9 cellular contexts compared by ENCODE assay signal in genomic region chr17:48215583-48216139, GRCh38.
A peak's percentile ranks its signal among the peaks of the same experiment; 100 is the strongest.
DNase-seq lines count a peak whose midpoint lies in the region; ATAC-seq and TF ChIP-seq lines count a peak whose summit lies in the region.
"Had no signal": no experiment of that assay in that cellular context is flagged by ENCODE, and none has a peak within 500 bp of the region (broad histone marks: within the 10 kb centered on the region; RNA-seq: fewer than 3 reads in every experiment).

No MANE protein-coding gene starts in this region.

- H3K23me2 ChIP-seq in H9 (ENCODE audit: insufficient read length, low read depth, low read length, poor library complexity, severe bottlenecking), result no peaks in the 10 kb centered on the region

- no peak overlapping the region for H2BK120ac ChIP-seq in H9 (ENCODE audit: low read depth, low read length, poor library complexity, severe bottlenecking)

- DNase-seq in BE2C (peak; percentile 9), H9 (peak; percentile 77), NCI-H774 (lab: John Stamatoyannopoulos, UW) (peak; percentile 79), prostate gland (ENCODE audit: low spot score) (no peak), dedifferentiated amniotic fluid mesenchymal stem cell (ENCODE audit: extremely low spot score) (no peak)
- DNase-seq in effector memory CD8-positive, alpha-beta T cell, result no peak

- intact Hi-C loops in prostate gland (cut with DNase I), result no loop called here

- no peaks in the 10 kb centered on the region for H3K79me2 ChIP-seq in H9 (ENCODE audit: insufficient read depth, low read length)

- H2BK5ac ChIP-seq in H9 (ENCODE audit: insufficient read length, low read length), result no peak overlapping the region

- H3K9me3 ChIP-seq in BE2C (no peaks in the 10 kb centered on the region), H9 (ENCODE audit: control insufficient read depth, low read depth, low read length) (no peaks in the 10 kb centered on the region), prostate gland (no peaks in the 10 kb centered on the region)

- TF ChIP-seq POLR2A in prostate gland (IDR thresholded peaks at IDR 0.05), result no peak

- H3K4me3 ChIP-seq in BE2C (ENCODE audit: low read depth, low read length) (no peak overlapping the region), prostate gland (no peak overlapping the region)

- peak; percentile 44 for TF ChIP-seq CTCF in BE2C (IDR thresholded peaks at IDR 0.05; ENCODE audit: low read depth, low read length)
- TF ChIP-seq CTCF in H9 (conservative IDR thresholded peaks at IDR 0.05), result peak; percentile 72
- peak in 3 of 4 experiments; percentile 28 to 51 (median 42) for TF ChIP-seq CTCF in prostate gland (IDR thresholded peaks at IDR 0.05)

- H3K9me3 Mint-ChIP-seq in H9, result no peaks in the 10 kb centered on the region; a peak in 1 of 5 replicates
- H3K9me3 Mint-ChIP-seq in effector memory CD8-positive, alpha-beta T cell, result no peaks in the 10 kb centered on the region

- H3K27me3 Mint-ChIP-seq in H9 (ENCODE audit: low read depth), result peaks cover 62% of the 10 kb centered on the region
- no peaks in the 10 kb centered on the region for H3K27me3 Mint-ChIP-seq in effector memory CD8-positive, alpha-beta T cell

- no peak overlapping the region for H3K4me3 Mint-ChIP-seq in H9
- no peak overlapping the region for H3K4me3 Mint-ChIP-seq in effector memory CD8-positive, alpha-beta T cell

- H3T11ph ChIP-seq in H9 (ENCODE audit: low read length), result no peak overlapping the region

- H3K27ac ChIP-seq in H9 (ENCODE audit: insufficient read length, low read depth, low read length) (no peak overlapping the region), prostate gland (no peak overlapping the region)
- H3K27ac ChIP-seq: epithelial cell of prostate had no signal

- no CpG with 5 or more reads among the region's 1 CpG for WGBS in H9 (ENCODE audit: extremely low coverage, insufficient read length, low lambda C conversion rate)
- WGBS in prostate gland, result 39% methylated on average over 1 of the region's 1 CpG

- no peak overlapping the region for H3K9ac ChIP-seq in H9 (ENCODE audit: extremely low read depth, insufficient read length, low read length)

- H3K4ac ChIP-seq in H9 (ENCODE audit: low read depth, low read length), result no peak overlapping the region

- H2AFZ ChIP-seq in H9 (ENCODE audit: low read length), result no peak overlapping the region

- H4K20me1 ChIP-seq in H9 (ENCODE audit: control insufficient read depth, insufficient read depth, insufficient read length), result no peaks in the 10 kb centered on the region

- H3K4me1 ChIP-seq in BE2C (no peaks in the 10 kb centered on the region), H9 (ENCODE audit: insufficient read depth, low read length) (peaks cover 3% of the 10 kb centered on the region), prostate gland (replicated peaks) (no peaks in the 10 kb centered on the region)

- H3K14ac ChIP-seq in H9 (ENCODE audit: insufficient read depth, low read length), result no peak overlapping the region

- no peak overlapping the region for H3K18ac ChIP-seq in H9 (ENCODE audit: insufficient read length, low read depth, low read length)

- no peak overlapping the region for H3K56ac ChIP-seq in H9 (ENCODE audit: insufficient read length, low read depth, low read length)

- H3K36me3 ChIP-seq in BE2C (no peaks in the 10 kb centered on the region), prostate gland (no peaks in the 10 kb centered on the region)

- peaks cover 9 to 11% of the 10 kb centered on the region in 2 experiments for H3K4me1 Mint-ChIP-seq in H9
- peaks cover 14 to 37% of the 10 kb centered on the region in 2 donors for H3K4me1 Mint-ChIP-seq in effector memory CD8-positive, alpha-beta T cell (ENCODE audit: low read depth in 2 of 2)

- ATAC-seq in effector memory CD8-positive, alpha-beta T cell (replicated peaks), result no peak
- ATAC-seq in GM18873 (IDR thresholded peaks at IDR 0.05; ENCODE audit: low FRiP score, unreplicated experiment) (no peak), HG03469 (IDR thresholded peaks at IDR 0.05; ENCODE audit: unreplicated experiment) (no peak)

- H3K27me3 ChIP-seq in BE2C (peaks cover 84% of the 10 kb centered on the region), H9 (ENCODE audit: insufficient read depth, low read length) (peaks cover 4% of the 10 kb centered on the region; the same call in 1 of the 2 replicates), prostate gland (replicated peaks; ENCODE audit: insufficient read depth) (no peaks in the 10 kb centered on the region)

- H4K5ac ChIP-seq in H9 (ENCODE audit: insufficient read length, low read depth, low read length), result no peak overlapping the region

- no peak overlapping the region for H2BK15ac ChIP-seq in H9 (ENCODE audit: low read depth, low read length)

- H3K79me1 ChIP-seq in H9 (ENCODE audit: insufficient read depth, low read depth, low read length, poor library complexity, severe bottlenecking), result no peaks in the 10 kb centered on the region

- no peak overlapping the region for H2BK20ac ChIP-seq in H9 (ENCODE audit: low read depth, low read length, poor library complexity, severe bottlenecking)

- H2BK12ac ChIP-seq in H9 (ENCODE audit: insufficient read length, low read depth, low read length), result no peak overlapping the region

- no peak overlapping the region for H4K91ac ChIP-seq in H9 (ENCODE audit: insufficient read length, low read depth, low read length)

- H3K4me2 ChIP-seq in H9 (ENCODE audit: insufficient read depth, insufficient read length, low read length), result no peak overlapping the region

- no peak overlapping the region for H3K23ac ChIP-seq in H9 (ENCODE audit: insufficient read length, low read depth, low read length)

- H3K27ac Mint-ChIP-seq in H9, result no peak overlapping the region
- H3K27ac Mint-ChIP-seq in effector memory CD8-positive, alpha-beta T cell, result peak overlapping the region; percentile 11 to 78

- no peak overlapping the region for H2AK5ac ChIP-seq in H9 (ENCODE audit: insufficient read length, low read length)

- no peak overlapping the region for H4K8ac ChIP-seq in H9 (replicated peaks; ENCODE audit: insufficient read length, low read depth, low read length)

- H3K36me3 Mint-ChIP-seq in H9 (ENCODE audit: insufficient read depth in 1 of 3, low read depth in 3 of 3), result no peaks in the 10 kb centered on the region
- H3K36me3 Mint-ChIP-seq in effector memory CD8-positive, alpha-beta T cell (ENCODE audit: insufficient read depth), result peaks cover 28% of the 10 kb centered on the region

Comparison
In these comparisons a context has a peak if more than half of its experiments do, and no peak if none do; other contexts are left out.
1. DNase-seq: peak in BE2C (single experiment), H9 (single experiment) and NCI-H774 (single experiment); none in effector memory CD8-positive, alpha-beta T cell (0 of 3), prostate gland (single experiment) and dedifferentiated amniotic fluid mesenchymal stem cell (single experiment).
2. H3K27ac Mint-ChIP-seq: peak in effector memory CD8-positive, alpha-beta T cell (2 of 2); none in H9 (0 of 3).
3. Peak in every context shown above with its lines, with median percentiles within 50 percentile points of each other: CTCF ChIP-seq.